8 cellular contexts compared by ENCODE assay signal in genomic region chr11:110479445-110480101, GRCh38. TPM values are rescaled to one million over a fixed set of nuclear protein-coding genes. Genes with fewer than 3 reads are reported as not detected.
DNase-seq lines count a peak whose midpoint lies in the region; TF ChIP-seq lines count a peak whose summit lies in the region.

No MANE protein-coding gene starts in this region.

- peaks cover 5% of the 10 kb centered on the region for H3K9me3 Mint-ChIP-seq in chondrocyte (ENCODE audit: low read depth)

- no peak overlapping the region for H3K27ac Mint-ChIP-seq in chondrocyte (ENCODE audit: unreplicated experiment)

- H3K27me3 Mint-ChIP-seq in chondrocyte (ENCODE audit: low read depth) = no peaks in the 10 kb centered on the region

- DNase-seq in NCI-H2196 (lab: John Stamatoyannopoulos, UW; ENCODE audit: unreplicated experiment) (peak; percentile 38), NCI-H2196 treated with DMSO at 0.1 percent for 48 hours (lab: John Stamatoyannopoulos, UW; ENCODE audit: unreplicated experiment) (no peak), OCI-M1 (lab: John Stamatoyannopoulos, UW) (peak; percentile 72), fibroblast of the conjunctiva (ENCODE audit: low read depth) (peak; percentile 13), superior temporal gyrus (ENCODE audit: extremely low spot score) (peak; percentile 63), chondrocyte (ENCODE audit: low spot score) (no peak), cerebellar nuclear complex (lab: John Stamatoyannopoulos, UW) (no peak)
- DNase-seq in stimulated activated CD4-positive, alpha-beta T cell treated with anti-CD3 and anti-CD28 coated beads, Interleukin-12 subunit alpha, Interleukin-12 subunit beta, amount 100 ng/mL, for 4 hours = no peak

- no peaks in the 10 kb centered on the region for H3K4me1 Mint-ChIP-seq in chondrocyte (ENCODE audit: low read depth)

- H3K4me3 Mint-ChIP-seq in chondrocyte (ENCODE audit: unreplicated experiment) = no peak overlapping the region

- peaks cover 5% of the 10 kb centered on the region for H3K36me3 Mint-ChIP-seq in chondrocyte (ENCODE audit: low read depth)

- no peak for TF ChIP-seq CTCF in chondrocyte (IDR thresholded peaks at IDR 0.05)

RNA-seq across cellular contexts. Expression of gene FDX1, which starts 49.8 kb away (rescaled TPM):
- 5.5 to 6.6 TPM (median 5.6 TPM) in 3 replicates for total RNA-seq in chondrocyte

Comparison
In these comparisons a context has a peak if more than half of its experiments do, and no peak if none do; other contexts are left out.
1. DNase-seq: peak in NCI-H2196 (single experiment), OCI-M1 (single experiment), fibroblast of the conjunctiva (single experiment) and superior temporal gyrus (single experiment); none in NCI-H2196 treated with DMSO at 0.1 percent for 48 hours (single experiment), chondrocyte (single experiment), cerebellar nuclear complex (0 of 2) and stimulated activated CD4-positive, alpha-beta T cell treated with anti-CD3 and anti-CD28 coated beads, Interleukin-12 subunit alpha, Interleukin-12 subunit beta, amount 100 ng/mL, for 4 hours (single experiment).